ENCODE assay signal across 8 cellular contexts in the genomic region with DNA sequence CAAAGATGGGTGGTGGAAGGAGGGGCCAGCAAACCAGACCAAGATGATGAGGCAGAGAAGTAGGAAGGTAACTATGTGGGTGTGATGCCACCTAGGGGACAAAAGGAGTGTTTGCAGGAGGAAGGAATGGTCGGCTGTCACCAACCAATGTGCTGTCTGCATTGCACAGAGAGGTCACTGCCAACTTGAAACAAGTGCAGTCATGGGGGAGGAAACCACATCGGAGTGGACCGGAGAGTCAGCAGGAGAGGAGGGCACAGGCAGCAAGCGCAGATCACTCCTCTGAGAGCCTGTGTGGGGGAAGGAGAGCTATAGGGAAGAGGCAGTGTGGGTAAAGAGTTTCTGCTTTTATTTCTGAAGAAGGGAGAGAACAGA. TPM values are rescaled to one million over a fixed set of nuclear protein-coding genes. Genes with fewer than 3 reads are reported as not detected.
DNase-seq lines count a peak whose midpoint lies in the region; ATAC-seq and TF ChIP-seq lines count a peak whose summit lies in the region.

No MANE protein-coding gene starts in this region.

- H3K9me3 ChIP-seq in heart right ventricle, result no peaks in the 10 kb centered on the region

- ATAC-seq in GM21717 (IDR thresholded peaks at IDR 0.05; ENCODE audit: unreplicated experiment), result peak; percentile 94
- peak; percentile 85 for ATAC-seq in activated naive CD8-positive, alpha-beta T cell treated with anti-CD3 and anti-CD28 coated beads, Interleukin-2, amount 50 U/mL, for 24 hours
- peak; percentile 84 to 95 (median 94) for ATAC-seq in heart right ventricle
- ATAC-seq in HG03457 (IDR thresholded peaks at IDR 0.05; ENCODE audit: unreplicated experiment), result no peak

- H3K4me3 Mint-ChIP-seq in activated naive CD8-positive, alpha-beta T cell treated with anti-CD3 and anti-CD28 coated beads, Interleukin-2, amount 50 U/mL, for 24 hours, result no peak overlapping the region

- H3K4me1 ChIP-seq in heart right ventricle, result peaks cover 0 to 13% (median 4%) of the 10 kb centered on the region in 9 donors

- H3K27ac ChIP-seq in heart right ventricle, result no peak overlapping the region

- 1 to 5% methylated on average over 4 of the region's 4 CpGs for WGBS in heart right ventricle, 2 donors

- peak; percentile 72 to 88 (median 85) for TF ChIP-seq CTCF in heart right ventricle (IDR thresholded peaks at IDR 0.05)

- H3K4me3 ChIP-seq in Jurkat, Clone E6-1 (ENCODE audit: low read length), result no peak overlapping the region
- no peak overlapping the region for H3K4me3 ChIP-seq in heart right ventricle

- H3K27ac Mint-ChIP-seq in activated naive CD8-positive, alpha-beta T cell treated with anti-CD3 and anti-CD28 coated beads, Interleukin-2, amount 50 U/mL, for 24 hours, result no peak overlapping the region

- H3K4me1 Mint-ChIP-seq in activated naive CD8-positive, alpha-beta T cell treated with anti-CD3 and anti-CD28 coated beads, Interleukin-2, amount 50 U/mL, for 24 hours, result peaks cover 2% of the 10 kb centered on the region

- no peaks in the 10 kb centered on the region for H3K36me3 Mint-ChIP-seq in activated naive CD8-positive, alpha-beta T cell treated with anti-CD3 and anti-CD28 coated beads, Interleukin-2, amount 50 U/mL, for 24 hours (ENCODE audit: low read depth)

- intact Hi-C loops in heart right ventricle (cut with DNase I), result loop anchor here in 9 of 10 donors (1.0 to 10.0 kb wide), 13 partner anchors 39 to 347 kb away; a partner anchor contains a TSS

- no peaks in the 10 kb centered on the region for H3K27me3 ChIP-seq in heart right ventricle

- peaks cover 0 to 51% (median 0%) of the 10 kb centered on the region in 9 donors for H3K36me3 ChIP-seq in heart right ventricle

- peaks cover 5% of the 10 kb centered on the region for H3K27me3 Mint-ChIP-seq in activated naive CD8-positive, alpha-beta T cell treated with anti-CD3 and anti-CD28 coated beads, Interleukin-2, amount 50 U/mL, for 24 hours

- DNase-seq in GM04504 (ENCODE audit: low read depth), result peak; percentile 29
- DNase-seq in Jurkat, Clone E6-1 (ENCODE audit: low read depth, low spot score), result peak; percentile 57
- DNase-seq in SHP77 treated with DMSO at 0.1 percent for 48 hours (lab: John Stamatoyannopoulos, UW), result peak; percentile 2
- DNase-seq in activated naive CD8-positive, alpha-beta T cell treated with anti-CD3 and anti-CD28 coated beads, Interleukin-2, amount 50 U/mL, for 24 hours, result peak; percentile 35
- DNase-seq in heart right ventricle, result peak in 1 of 2 donors; percentile 55
- peak; percentile 19 for DNase-seq in pulmonary artery endothelial cell (ENCODE audit: low read depth, low spot score)

- no peaks in the 10 kb centered on the region for H3K9me3 Mint-ChIP-seq in activated naive CD8-positive, alpha-beta T cell treated with anti-CD3 and anti-CD28 coated beads, Interleukin-2, amount 50 U/mL, for 24 hours

RNA-seq across cellular contexts. Expression of a gene that starts 38.5 kb away (rescaled TPM):
- not detected for polyA plus RNA-seq in Jurkat, Clone E6-1 (2012; ENCODE audit: insufficient read depth, insufficient read length)
- total RNA-seq in heart right ventricle, result 10 to 100 TPM in 1 of 10 donors, 1 to 10 TPM in 8, under 1 TPM in 1; 0.32 to 15.8 (median 1.6) TPM
- 1 to 10 TPM in 1 of 2 donors, under 1 TPM in 1; 0.96 to 2.3 TPM for polyA plus RNA-seq in heart right ventricle
- not detected in 2 replicates for total RNA-seq in pulmonary artery endothelial cell
